In genomic region chr4:76752911-76753494, GRCh38 we compare ENCODE assay signal across 8 cellular contexts.
DNase-seq lines count a peak whose midpoint lies in the region; ATAC-seq and TF ChIP-seq lines count a peak whose summit lies in the region.

No MANE protein-coding gene starts in this region.

- dilution Hi-C loops in IMR-90 (cut with HindIII; ENCODE audit: low sequenced_read_pairs, unreplicated experiment) = no loop called here

- H2AFZ ChIP-seq in IMR-90 (replicated peaks; ENCODE audit: low read length, poor library complexity) (peak overlapping the region; percentile 47), mesenchymal stem cell (ENCODE audit: low read depth, low read length) (no peak overlapping the region)

- peak overlapping the region; percentile 87 for H3K4me2 ChIP-seq in IMR-90 (ENCODE audit: low read depth, low read length)
- H3K4me2 ChIP-seq in mesenchymal stem cell (ENCODE audit: low read length, poor library complexity, severe bottlenecking) = peak overlapping the region; percentile 65

- CTCF ChIA-PET in IMR-90 (lab: Yijun Ruan, JAX) = interaction anchor here (0.8 to 1.0 kb wide), 2 partner anchors 9 to 50 kb away, joined by 3 to 4 read pairs; no protein-coding TSS in a partner anchor

- DNase-seq in AG10803 (ENCODE audit: low read depth) (peak; percentile 100), IMR-90 (peak; percentile 100), mesenchymal stem cell (peak; percentile 98), NOMO-1 (lab: John Stamatoyannopoulos, UW; ENCODE audit: unreplicated experiment in 2 of 2) (no peak), NCI-H524 (lab: John Stamatoyannopoulos, UW) (no peak), SK-N-DZ (ENCODE audit: low spot score) (no peak), Kasumi-1 (lab: John Stamatoyannopoulos, UW) (no peak)

- H3K27me3 ChIP-seq in IMR-90 (ENCODE audit: control insufficient read depth, insufficient read depth, low read length) = no peaks in the 10 kb centered on the region
- H3K27me3 ChIP-seq in mesenchymal stem cell (ENCODE audit: control insufficient read depth in 1 of 2, insufficient read depth in 1 of 2, low read length in 2 of 2) = no peaks in the 10 kb centered on the region

- H3K9ac ChIP-seq in IMR-90 (ENCODE audit: low read depth, low read length) = peak overlapping the region; percentile 76
- H3K9ac ChIP-seq in mesenchymal stem cell (ENCODE audit: low read length) = peak overlapping the region; percentile 80

- H3K4me3 ChIP-seq in AG10803 (ENCODE audit: low read length) (0 out of 2 replicates have a peak overlapping the region, but pooled peaks have one; percentile 5), IMR-90 (ENCODE audit: insufficient read depth, low read depth, low read length) (0 out of 2 replicates have a peak overlapping the region, but pooled peaks have one; percentile 5), mesenchymal stem cell (ENCODE audit: insufficient read depth in 1 of 2, low read depth in 1 of 2, low read length in 2 of 2) (peak overlapping the region in 1 of 2 experiments; percentile 33)

- peak; percentile 78 for ATAC-seq in IMR-90 (ENCODE audit: low read depth)

- peak overlapping the region; percentile 99 for H2BK20ac ChIP-seq in IMR-90 (ENCODE audit: low read depth, low read length)

- peak overlapping the region; percentile 99 for H3K23ac ChIP-seq in IMR-90 (ENCODE audit: low read depth, low read length)
- H3K23ac ChIP-seq in mesenchymal stem cell (ENCODE audit: low read length in 2 of 2) = no peak overlapping the region

- H2AK5ac ChIP-seq in IMR-90 (ENCODE audit: low read depth, low read length) (peak overlapping the region; percentile 86), mesenchymal stem cell (ENCODE audit: low read length, severe bottlenecking) (peak overlapping the region; percentile 71)

- H4K8ac ChIP-seq in IMR-90 (ENCODE audit: low read depth in 2 of 2, low read length in 2 of 2) (peak overlapping the region; percentile 40 to 97), mesenchymal stem cell (ENCODE audit: low read length) (peak overlapping the region; percentile 59)

- peak overlapping the region; percentile 99 for H4K5ac ChIP-seq in IMR-90 (ENCODE audit: low read depth, low read length)

- H3K18ac ChIP-seq in IMR-90 (ENCODE audit: low read depth, low read length) (peak overlapping the region; percentile 98), mesenchymal stem cell (ENCODE audit: low read depth in 1 of 2, low read length in 2 of 2) (peak overlapping the region; percentile 87 to 90)

- H3K9me3 ChIP-seq in IMR-90 (ENCODE audit: control insufficient read depth, insufficient read depth, low read length) (no peaks in the 10 kb centered on the region), mesenchymal stem cell (ENCODE audit: control insufficient read depth, low read length) (no peaks in the 10 kb centered on the region)

- H3K79me1 ChIP-seq in IMR-90 (ENCODE audit: low read depth in 1 of 2, low read length in 2 of 2) (peaks cover 40 to 71% of the 10 kb centered on the region in 2 experiments), mesenchymal stem cell (replicated peaks; ENCODE audit: low read length, poor library complexity, severe bottlenecking) (peaks cover 6% of the 10 kb centered on the region)

- in situ Hi-C loops in IMR-90 (cut with MboI; ENCODE audit: low sequenced_read_pairs) = loop anchor here (25.0 kb wide), 1 partner anchor 409 kb away; the partner anchor contains the start of gene CCNG2

- POLR2A ChIA-PET in IMR-90 (lab: Charles Lee; ENCODE audit: unreplicated experiment) = interaction anchor here (0.6 to 1.5 kb wide), 14 partner anchors 9 to 243 kb away, joined by 3 to 5 read pairs (median 4); no protein-coding TSS in a partner anchor

- H3K4me1 ChIP-seq in IMR-90 (ENCODE audit: control insufficient read depth, insufficient read depth, low read length) (peaks cover 34% of the 10 kb centered on the region), mesenchymal stem cell (ENCODE audit: control insufficient read depth, insufficient read depth, low read depth, low read length) (peaks cover 20% of the 10 kb centered on the region)

- peak overlapping the region; percentile 71 to 95 for H2BK12ac ChIP-seq in mesenchymal stem cell (ENCODE audit: low read length in 2 of 2)

- H3K14ac ChIP-seq in IMR-90 (replicated peaks; ENCODE audit: low read depth, low read length) (peak overlapping the region; percentile 99), mesenchymal stem cell (ENCODE audit: low read length in 2 of 2) (no peak overlapping the region)

- H2BK120ac ChIP-seq in IMR-90 (ENCODE audit: low read depth, low read length) (peak overlapping the region; percentile 100), mesenchymal stem cell (ENCODE audit: low read depth, low read length) (peak overlapping the region; percentile 39)

- H3K4ac ChIP-seq in IMR-90 (ENCODE audit: low read depth, low read length) (peak overlapping the region; percentile 100), mesenchymal stem cell (ENCODE audit: low read depth in 1 of 2, low read length in 2 of 2) (peak overlapping the region; percentile 84 to 92)

- peak overlapping the region; percentile 59 for H2AK9ac ChIP-seq in IMR-90 (replicated peaks; ENCODE audit: low read depth, low read length, poor library complexity)

- H4K91ac ChIP-seq in IMR-90 (ENCODE audit: insufficient read depth, low read depth, low read length) (peak overlapping the region; percentile 98), mesenchymal stem cell (ENCODE audit: low read length) (peak overlapping the region; percentile 73)

- H3K56ac ChIP-seq in IMR-90 (ENCODE audit: extremely low read depth, insufficient read depth, low read length) = peak overlapping the region; percentile 96

- no peaks in the 10 kb centered on the region for H4K20me1 ChIP-seq in IMR-90 (ENCODE audit: insufficient read depth, low read length)

- peaks cover 30% of the 10 kb centered on the region for H3K9me1 ChIP-seq in IMR-90 (ENCODE audit: insufficient read depth, low read length)

- H2BK5ac ChIP-seq in IMR-90 (ENCODE audit: low read depth, low read length, poor library complexity, severe bottlenecking) (peak overlapping the region; percentile 100), mesenchymal stem cell (ENCODE audit: low read depth, low read length, poor library complexity, severe bottlenecking) (peak overlapping the region; percentile 82)

- peak; percentile 31; the same call in 1 of the 2 replicates for TF ChIP-seq RAD21 in IMR-90 (IDR thresholded peaks at IDR 0.05; ENCODE audit: low read length)

- WGBS in IMR-90 (ENCODE audit: extremely low coverage in 2 of 2, insufficient read length in 1 of 2), 2 experiments = 0% methylated on average over 1 of the region's 2 CpGs; no CpG with 5 or more reads in 1 of the 2 experiments
- 6% methylated on average over 2 of the region's 2 CpGs for WGBS in mesenchymal stem cell

- peaks cover 23% of the 10 kb centered on the region for H3K36me3 ChIP-seq in IMR-90 (ENCODE audit: control insufficient read depth, insufficient read depth, low read length)
- H3K36me3 ChIP-seq in mesenchymal stem cell (ENCODE audit: control insufficient read depth in 1 of 2, insufficient read depth in 2 of 2, low read depth in 1 of 2, low read length in 2 of 2) = peaks cover 0 to 9% of the 10 kb centered on the region in 2 experiments

- H3K27ac ChIP-seq in IMR-90 (ENCODE audit: insufficient read depth, low read length) (peak overlapping the region; percentile 99), cingulate gyrus (ENCODE audit: low read depth, low read length) (peak overlapping the region; percentile 6), mesenchymal stem cell (ENCODE audit: low read length, poor library complexity, severe bottlenecking) (peak overlapping the region; percentile 93)

- TF ChIP-seq POLR2A in IMR-90 (IDR thresholded peaks at IDR 0.05; ENCODE audit: low read depth, low read length) = no peak

- intact Hi-C loops in IMR-90 (cut with micrococcal nuclease) = loop anchor here (1.0 to 10.0 kb wide), 7 partner anchors 141 to 578 kb away; partner anchors contain the start of gene SEPTIN11

- 0 out of 2 replicates have a peak, but pooled peaks have one; percentile 7 for TF ChIP-seq CTCF in AG10803 (conservative IDR thresholded peaks at IDR 0.05; ENCODE audit: low read length)
- no peak for TF ChIP-seq CTCF in IMR-90 (conservative IDR thresholded peaks at IDR 0.05; ENCODE audit: low read depth, low read length)

- no TSS peak for BruUV-seq in IMR-90 (replicated peaks; lab: Mats Ljungman, UMichigan)

- peak overlapping the region; percentile 87 for H2BK15ac ChIP-seq in IMR-90 (ENCODE audit: low read depth, low read length)
- no peak overlapping the region for H2BK15ac ChIP-seq in mesenchymal stem cell (ENCODE audit: low read depth, poor library complexity, severe bottlenecking)

TF ChIP-seq in IMR-90, 13 proteins besides CTCF, POLR2A, EP300 and RAD21 (continues in another document):
- TF ChIP-seq NFE2L2 (IDR thresholded peaks at IDR 0.05; ENCODE audit: low read depth, low read length) = peak; percentile 29; the same call in 1 of the 2 replicates
- peak; percentile 99 for TF ChIP-seq FOS (IDR thresholded peaks at IDR 0.05; ENCODE audit: low read depth, low read length)
- TF ChIP-seq MXI1 (IDR thresholded peaks at IDR 0.05; ENCODE audit: borderline replicate concordance, low read depth, low read length) = peak; percentile 59; the same call in 1 of the 2 replicates
- peak; percentile 31; the same call in 1 of the 2 replicates for TF ChIP-seq USF2 (IDR thresholded peaks at IDR 0.05; ENCODE audit: low read depth, low read length)
- peak; percentile 74 for TF ChIP-seq BHLHE40 (IDR thresholded peaks at IDR 0.05; ENCODE audit: low read depth, low read length)
- TF ChIP-seq ELK1 (IDR thresholded peaks at IDR 0.05; ENCODE audit: borderline replicate concordance, low read depth, low read length) = no peak
- no peak for TF ChIP-seq RFX5 (IDR thresholded peaks at IDR 0.05; ENCODE audit: low read depth, low read length)
- peak; percentile 47 for TF ChIP-seq MAFK (IDR thresholded peaks at IDR 0.05; ENCODE audit: low read depth, low read length)
- no peak for TF ChIP-seq RCOR1 (IDR thresholded peaks at IDR 0.05; ENCODE audit: insufficient replicate concordance, low read length)

Comparison
In these comparisons a context has a peak if more than half of its experiments do, and no peak if none do; other contexts are left out.
1. DNase-seq: peak in AG10803 (single experiment), IMR-90 (single experiment) and mesenchymal stem cell (single experiment); none in NOMO-1 (0 of 2), NCI-H524 (0 of 2), SK-N-DZ (single experiment) and Kasumi-1 (0 of 2).
2. H3K27ac ChIP-seq: peak in every context shown above with its lines; median percentile 99 in IMR-90; 93 in mesenchymal stem cell; 6 in cingulate gyrus.